3 cellular contexts compared by ENCODE assay signal in the genomic region with DNA sequence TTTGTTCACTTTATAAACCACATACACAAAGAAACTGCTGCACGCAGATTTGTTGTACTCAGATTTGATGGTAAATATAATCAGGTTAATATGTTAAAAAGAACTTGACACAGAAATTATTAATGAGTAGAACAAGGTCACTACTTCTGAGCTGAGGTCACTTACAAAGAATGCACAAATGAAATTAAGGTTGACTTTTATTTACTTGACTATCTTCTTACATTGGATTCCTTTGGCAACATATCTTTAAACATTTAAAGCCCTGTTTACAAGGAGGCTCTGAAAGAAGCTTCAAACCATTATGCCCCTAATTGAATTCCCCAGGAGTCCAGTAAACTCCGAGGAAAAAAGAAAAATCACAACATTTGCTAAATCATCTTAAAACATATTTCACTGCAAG.
TF ChIP-seq lines count a peak whose summit lies in the region.

No MANE protein-coding gene starts in this region.

TF ChIP-seq in SK-N-SH treated with all-trans-retinoic acid at 6 μM for 48 hours, 23 proteins besides CTCF, POLR2A, EP300 and RAD21 (continued from another document):
- TF ChIP-seq, protein P1, sequence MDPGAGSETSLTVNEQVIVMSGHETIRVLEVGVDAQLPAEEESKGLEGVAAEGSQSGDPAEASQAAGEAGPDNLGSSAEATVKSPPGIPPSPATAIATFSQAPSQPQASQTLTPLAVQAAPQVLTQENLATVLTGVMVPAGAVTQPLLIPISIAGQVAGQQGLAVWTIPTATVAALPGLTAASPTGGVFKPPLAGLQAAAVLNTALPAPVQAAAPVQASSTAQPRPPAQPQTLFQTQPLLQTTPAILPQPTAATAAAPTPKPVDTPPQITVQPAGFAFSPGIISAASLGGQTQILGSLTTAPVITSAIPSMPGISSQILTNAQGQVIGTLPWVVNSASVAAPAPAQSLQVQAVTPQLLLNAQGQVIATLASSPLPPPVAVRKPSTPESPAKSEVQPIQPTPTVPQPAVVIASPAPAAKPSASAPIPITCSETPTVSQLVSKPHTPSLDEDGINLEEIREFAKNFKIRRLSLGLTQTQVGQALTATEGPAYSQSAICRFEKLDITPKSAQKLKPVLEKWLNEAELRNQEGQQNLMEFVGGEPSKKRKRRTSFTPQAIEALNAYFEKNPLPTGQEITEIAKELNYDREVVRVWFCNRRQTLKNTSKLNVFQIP (CRISPR knock-in tag; IDR thresholded peaks at IDR 0.05; ENCODE audit: borderline replicate concordance, low read depth), result no peak

TF ChIP-seq in SK-N-SH, 30 proteins besides CTCF, POLR2A, EP300 and RAD21 (continued from another document):
- TF ChIP-seq, protein P2, sequence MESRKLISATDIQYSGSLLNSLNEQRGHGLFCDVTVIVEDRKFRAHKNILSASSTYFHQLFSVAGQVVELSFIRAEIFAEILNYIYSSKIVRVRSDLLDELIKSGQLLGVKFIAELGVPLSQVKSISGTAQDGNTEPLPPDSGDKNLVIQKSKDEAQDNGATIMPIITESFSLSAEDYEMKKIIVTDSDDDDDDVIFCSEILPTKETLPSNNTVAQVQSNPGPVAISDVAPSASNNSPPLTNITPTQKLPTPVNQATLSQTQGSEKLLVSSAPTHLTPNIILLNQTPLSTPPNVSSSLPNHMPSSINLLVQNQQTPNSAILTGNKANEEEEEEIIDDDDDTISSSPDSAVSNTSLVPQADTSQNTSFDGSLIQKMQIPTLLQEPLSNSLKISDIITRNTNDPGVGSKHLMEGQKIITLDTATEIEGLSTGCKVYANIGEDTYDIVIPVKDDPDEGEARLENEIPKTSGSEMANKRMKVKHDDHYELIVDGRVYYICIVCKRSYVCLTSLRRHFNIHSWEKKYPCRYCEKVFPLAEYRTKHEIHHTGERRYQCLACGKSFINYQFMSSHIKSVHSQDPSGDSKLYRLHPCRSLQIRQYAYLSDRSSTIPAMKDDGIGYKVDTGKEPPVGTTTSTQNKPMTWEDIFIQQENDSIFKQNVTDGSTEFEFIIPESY (IDR thresholded peaks at IDR 0.05; ENCODE audit: borderline replicate concordance, low read depth), result no peak
- TF ChIP-seq FOXJ3 (CRISPR knock-in tag; IDR thresholded peaks at IDR 0.05) (no peak), TAF1 (IDR thresholded peaks at IDR 0.05; ENCODE audit: borderline replicate concordance, low read depth, low read length) (no peak)
- TF ChIP-seq, protein P3, sequence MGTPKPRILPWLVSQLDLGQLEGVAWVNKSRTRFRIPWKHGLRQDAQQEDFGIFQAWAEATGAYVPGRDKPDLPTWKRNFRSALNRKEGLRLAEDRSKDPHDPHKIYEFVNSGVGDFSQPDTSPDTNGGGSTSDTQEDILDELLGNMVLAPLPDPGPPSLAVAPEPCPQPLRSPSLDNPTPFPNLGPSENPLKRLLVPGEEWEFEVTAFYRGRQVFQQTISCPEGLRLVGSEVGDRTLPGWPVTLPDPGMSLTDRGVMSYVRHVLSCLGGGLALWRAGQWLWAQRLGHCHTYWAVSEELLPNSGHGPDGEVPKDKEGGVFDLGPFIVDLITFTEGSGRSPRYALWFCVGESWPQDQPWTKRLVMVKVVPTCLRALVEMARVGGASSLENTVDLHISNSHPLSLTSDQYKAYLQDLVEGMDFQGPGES (IDR thresholded peaks at IDR 0.05; ENCODE audit: low read depth, low read length), result no peak
- TF ChIP-seq, protein P4, sequence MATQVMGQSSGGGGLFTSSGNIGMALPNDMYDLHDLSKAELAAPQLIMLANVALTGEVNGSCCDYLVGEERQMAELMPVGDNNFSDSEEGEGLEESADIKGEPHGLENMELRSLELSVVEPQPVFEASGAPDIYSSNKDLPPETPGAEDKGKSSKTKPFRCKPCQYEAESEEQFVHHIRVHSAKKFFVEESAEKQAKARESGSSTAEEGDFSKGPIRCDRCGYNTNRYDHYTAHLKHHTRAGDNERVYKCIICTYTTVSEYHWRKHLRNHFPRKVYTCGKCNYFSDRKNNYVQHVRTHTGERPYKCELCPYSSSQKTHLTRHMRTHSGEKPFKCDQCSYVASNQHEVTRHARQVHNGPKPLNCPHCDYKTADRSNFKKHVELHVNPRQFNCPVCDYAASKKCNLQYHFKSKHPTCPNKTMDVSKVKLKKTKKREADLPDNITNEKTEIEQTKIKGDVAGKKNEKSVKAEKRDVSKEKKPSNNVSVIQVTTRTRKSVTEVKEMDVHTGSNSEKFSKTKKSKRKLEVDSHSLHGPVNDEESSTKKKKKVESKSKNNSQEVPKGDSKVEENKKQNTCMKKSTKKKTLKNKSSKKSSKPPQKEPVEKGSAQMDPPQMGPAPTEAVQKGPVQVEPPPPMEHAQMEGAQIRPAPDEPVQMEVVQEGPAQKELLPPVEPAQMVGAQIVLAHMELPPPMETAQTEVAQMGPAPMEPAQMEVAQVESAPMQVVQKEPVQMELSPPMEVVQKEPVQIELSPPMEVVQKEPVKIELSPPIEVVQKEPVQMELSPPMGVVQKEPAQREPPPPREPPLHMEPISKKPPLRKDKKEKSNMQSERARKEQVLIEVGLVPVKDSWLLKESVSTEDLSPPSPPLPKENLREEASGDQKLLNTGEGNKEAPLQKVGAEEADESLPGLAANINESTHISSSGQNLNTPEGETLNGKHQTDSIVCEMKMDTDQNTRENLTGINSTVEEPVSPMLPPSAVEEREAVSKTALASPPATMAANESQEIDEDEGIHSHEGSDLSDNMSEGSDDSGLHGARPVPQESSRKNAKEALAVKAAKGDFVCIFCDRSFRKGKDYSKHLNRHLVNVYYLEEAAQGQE (IDR thresholded peaks at IDR 0.05; ENCODE audit: low read depth, low read length), result no peak

TF ChIP-seq in WTC11, 78 proteins besides CTCF, POLR2A, EP300 and RAD21:
- TF ChIP-seq, protein P5, sequence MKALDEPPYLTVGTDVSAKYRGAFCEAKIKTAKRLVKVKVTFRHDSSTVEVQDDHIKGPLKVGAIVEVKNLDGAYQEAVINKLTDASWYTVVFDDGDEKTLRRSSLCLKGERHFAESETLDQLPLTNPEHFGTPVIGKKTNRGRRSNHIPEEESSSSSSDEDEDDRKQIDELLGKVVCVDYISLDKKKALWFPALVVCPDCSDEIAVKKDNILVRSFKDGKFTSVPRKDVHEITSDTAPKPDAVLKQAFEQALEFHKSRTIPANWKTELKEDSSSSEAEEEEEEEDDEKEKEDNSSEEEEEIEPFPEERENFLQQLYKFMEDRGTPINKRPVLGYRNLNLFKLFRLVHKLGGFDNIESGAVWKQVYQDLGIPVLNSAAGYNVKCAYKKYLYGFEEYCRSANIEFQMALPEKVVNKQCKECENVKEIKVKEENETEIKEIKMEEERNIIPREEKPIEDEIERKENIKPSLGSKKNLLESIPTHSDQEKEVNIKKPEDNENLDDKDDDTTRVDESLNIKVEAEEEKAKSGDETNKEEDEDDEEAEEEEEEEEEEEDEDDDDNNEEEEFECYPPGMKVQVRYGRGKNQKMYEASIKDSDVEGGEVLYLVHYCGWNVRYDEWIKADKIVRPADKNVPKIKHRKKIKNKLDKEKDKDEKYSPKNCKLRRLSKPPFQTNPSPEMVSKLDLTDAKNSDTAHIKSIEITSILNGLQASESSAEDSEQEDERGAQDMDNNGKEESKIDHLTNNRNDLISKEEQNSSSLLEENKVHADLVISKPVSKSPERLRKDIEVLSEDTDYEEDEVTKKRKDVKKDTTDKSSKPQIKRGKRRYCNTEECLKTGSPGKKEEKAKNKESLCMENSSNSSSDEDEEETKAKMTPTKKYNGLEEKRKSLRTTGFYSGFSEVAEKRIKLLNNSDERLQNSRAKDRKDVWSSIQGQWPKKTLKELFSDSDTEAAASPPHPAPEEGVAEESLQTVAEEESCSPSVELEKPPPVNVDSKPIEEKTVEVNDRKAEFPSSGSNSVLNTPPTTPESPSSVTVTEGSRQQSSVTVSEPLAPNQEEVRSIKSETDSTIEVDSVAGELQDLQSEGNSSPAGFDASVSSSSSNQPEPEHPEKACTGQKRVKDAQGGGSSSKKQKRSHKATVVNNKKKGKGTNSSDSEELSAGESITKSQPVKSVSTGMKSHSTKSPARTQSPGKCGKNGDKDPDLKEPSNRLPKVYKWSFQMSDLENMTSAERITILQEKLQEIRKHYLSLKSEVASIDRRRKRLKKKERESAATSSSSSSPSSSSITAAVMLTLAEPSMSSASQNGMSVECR (CRISPR knock-in tag; IDR thresholded peaks at IDR 0.05; ENCODE audit: borderline replicate concordance), result no peak
- TF ChIP-seq RELA (CRISPR knock-in tag; IDR thresholded peaks at IDR 0.05; ENCODE audit: borderline replicate concordance) (no peak), ZNF317 (CRISPR knock-in tag; IDR thresholded peaks at IDR 0.05; ENCODE audit: borderline replicate concordance, low read depth) (no peak)
- TF ChIP-seq, protein P6, sequence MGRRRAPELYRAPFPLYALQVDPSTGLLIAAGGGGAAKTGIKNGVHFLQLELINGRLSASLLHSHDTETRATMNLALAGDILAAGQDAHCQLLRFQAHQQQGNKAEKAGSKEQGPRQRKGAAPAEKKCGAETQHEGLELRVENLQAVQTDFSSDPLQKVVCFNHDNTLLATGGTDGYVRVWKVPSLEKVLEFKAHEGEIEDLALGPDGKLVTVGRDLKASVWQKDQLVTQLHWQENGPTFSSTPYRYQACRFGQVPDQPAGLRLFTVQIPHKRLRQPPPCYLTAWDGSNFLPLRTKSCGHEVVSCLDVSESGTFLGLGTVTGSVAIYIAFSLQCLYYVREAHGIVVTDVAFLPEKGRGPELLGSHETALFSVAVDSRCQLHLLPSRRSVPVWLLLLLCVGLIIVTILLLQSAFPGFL (CRISPR knock-in tag; IDR thresholded peaks at IDR 0.05; ENCODE audit: borderline replicate concordance), result no peak
- TF ChIP-seq, protein P7, sequence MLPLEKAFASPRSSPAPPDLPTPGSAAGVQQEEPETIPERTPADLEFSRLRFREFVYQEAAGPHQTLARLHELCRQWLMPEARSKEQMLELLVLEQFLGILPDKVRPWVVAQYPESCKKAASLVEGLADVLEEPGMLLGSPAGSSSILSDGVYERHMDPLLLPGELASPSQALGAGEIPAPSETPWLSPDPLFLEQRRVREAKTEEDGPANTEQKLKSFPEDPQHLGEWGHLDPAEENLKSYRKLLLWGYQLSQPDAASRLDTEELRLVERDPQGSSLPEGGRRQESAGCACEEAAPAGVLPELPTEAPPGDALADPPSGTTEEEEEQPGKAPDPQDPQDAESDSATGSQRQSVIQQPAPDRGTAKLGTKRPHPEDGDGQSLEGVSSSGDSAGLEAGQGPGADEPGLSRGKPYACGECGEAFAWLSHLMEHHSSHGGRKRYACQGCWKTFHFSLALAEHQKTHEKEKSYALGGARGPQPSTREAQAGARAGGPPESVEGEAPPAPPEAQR (CRISPR knock-in tag; IDR thresholded peaks at IDR 0.05), result no peak
